16 cellular contexts compared by ENCODE assay signal in the genomic region with DNA sequence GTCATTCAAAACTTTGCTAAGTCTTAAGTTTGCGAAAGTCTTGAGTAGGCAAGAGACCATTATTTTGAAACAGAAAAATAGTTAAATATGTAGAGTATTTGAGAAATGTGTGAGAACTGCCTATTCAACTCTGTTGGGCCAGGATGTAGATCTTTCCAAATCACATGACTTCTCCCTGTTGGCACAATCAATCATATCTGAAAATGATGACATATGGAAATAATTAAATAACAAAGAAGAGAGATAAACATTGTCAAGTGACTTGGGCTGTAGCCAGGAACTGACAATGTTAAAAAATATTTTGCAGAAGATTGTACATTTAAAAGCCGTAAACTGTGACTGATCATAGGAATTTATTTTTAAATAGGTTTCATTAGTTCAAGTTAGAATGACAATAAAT.
DNase-seq lines count a peak whose midpoint lies in the region; ATAC-seq, FAIRE-seq and TF ChIP-seq lines count a peak whose summit lies in the region.
"Had no signal": no experiment of that assay in that cellular context is flagged by ENCODE, and none has a peak within 500 bp of the region (broad histone marks: within the 10 kb centered on the region; RNA-seq: fewer than 3 reads in every experiment).

No MANE protein-coding gene starts in this region.

- BruUV-seq in IMR-90 (replicated peaks; lab: Mats Ljungman, UMichigan) = no TSS peak

- CTCF ChIA-PET in IMR-90 (lab: Yijun Ruan, JAX) = no interaction called here

- FAIRE-seq in H54 (lab: Jason Lieb, UNC) = no peak

- no peak overlapping the region for H4K8ac ChIP-seq in IMR-90 (ENCODE audit: low read depth in 2 of 2, low read length in 2 of 2)

- H3K27ac ChIP-seq in IMR-90 (ENCODE audit: insufficient read depth, low read length) = no peak overlapping the region
- H3K27ac ChIP-seq in esophagus squamous epithelium = peak overlapping the region in 3 of 4 donors; percentile 38 to 51 (median 46)
- H3K27ac ChIP-seq in osteoblast (ENCODE audit: low read depth, low read length) = peak overlapping the region; percentile 12
- H3K27ac ChIP-seq: 22Rv1, psoas muscle, RWPE1 had no signal

- dilution Hi-C loops in IMR-90 (cut with HindIII; ENCODE audit: low sequenced_read_pairs, unreplicated experiment) = no loop called here

- H3K36me3 ChIP-seq in IMR-90 (ENCODE audit: control insufficient read depth, insufficient read depth, low read length) (no peaks in the 10 kb centered on the region), esophagus squamous epithelium (no peaks in the 10 kb centered on the region), osteoblast (ENCODE audit: insufficient read depth, low read length) (no peaks in the 10 kb centered on the region)

- no peaks in the 10 kb centered on the region for H3K79me2 ChIP-seq in osteoblast (ENCODE audit: insufficient read depth, low read length)

- H2AK5ac ChIP-seq in IMR-90 (ENCODE audit: low read depth, low read length) = no peak overlapping the region

- ATAC-seq in IMR-90 (ENCODE audit: low read depth) = peak; percentile 69
- ATAC-seq: psoas muscle had no signal

- peak; percentile 30 for DNase-seq in NCI-H2171 treated with DMSO at 0.1 percent for 48 hours (lab: John Stamatoyannopoulos, UW)
- no peak for DNase-seq in NCI-H2171 (lab: John Stamatoyannopoulos, UW)
- peak; percentile 56 for DNase-seq in IMR-90
- no peak for DNase-seq in esophagus squamous epithelium (lab: John Stamatoyannopoulos, UW)
- no peak for DNase-seq in osteoblast (ENCODE audit: insufficient read length, low spot score, missing footprints)
- DNase-seq in activated CD4-positive, CD25-positive, alpha-beta regulatory T cell (lab: John Stamatoyannopoulos, UW) = no peak
- no peak for DNase-seq in NAMALWA (ENCODE audit: low spot score)
- no peak for DNase-seq in H54 (ENCODE audit: insufficient read length, low spot score)
- DNase-seq: activated B cell treated with CpG ODN at 0.5 μM for 24 hours, DMS79 treated with DMSO at 0.1 percent for 48 hours, mammary epithelial cell, NCI-H446 treated with DMSO at 0.1 percent for 48 hours, psoas muscle, substantia nigra had no signal

- H3K9ac ChIP-seq in IMR-90 (ENCODE audit: low read depth, low read length) = no peak overlapping the region

- no peak overlapping the region for H3K18ac ChIP-seq in IMR-90 (ENCODE audit: low read depth, low read length)

- H2AK9ac ChIP-seq in IMR-90 (replicated peaks; ENCODE audit: low read depth, low read length, poor library complexity) = no peak overlapping the region

- H2BK120ac ChIP-seq in IMR-90 (ENCODE audit: low read depth, low read length) = no peak overlapping the region

- H3K9me3 ChIP-seq in IMR-90 (ENCODE audit: control insufficient read depth, insufficient read depth, low read length) (peaks cover 2% of the 10 kb centered on the region), esophagus squamous epithelium (no peaks in the 10 kb centered on the region), osteoblast (ENCODE audit: low read depth, low read length) (no peaks in the 10 kb centered on the region)
- H3K9me3 ChIP-seq: psoas muscle had no signal

- H3K4me1 ChIP-seq in IMR-90 (ENCODE audit: control insufficient read depth, insufficient read depth, low read length) (peaks cover 4% of the 10 kb centered on the region; the same call in 1 of the 2 replicates), esophagus squamous epithelium (peaks cover 5 to 43% (median 12%) of the 10 kb centered on the region in 3 donors), osteoblast (ENCODE audit: insufficient read depth, low read length) (peaks cover 22% of the 10 kb centered on the region)
- H3K4me1 ChIP-seq: psoas muscle had no signal

- H3K9me1 ChIP-seq in IMR-90 (ENCODE audit: insufficient read depth, low read length) = peaks cover 3% of the 10 kb centered on the region

- no peaks in the 10 kb centered on the region for H4K20me1 ChIP-seq in IMR-90 (ENCODE audit: insufficient read depth, low read length)
- no peaks in the 10 kb centered on the region for H4K20me1 ChIP-seq in osteoblast (ENCODE audit: insufficient read depth, low read length)

- H4K91ac ChIP-seq in IMR-90 (ENCODE audit: insufficient read depth, low read depth, low read length) = no peak overlapping the region

- no peak overlapping the region for H2BK20ac ChIP-seq in IMR-90 (ENCODE audit: low read depth, low read length)

- H3K4ac ChIP-seq in IMR-90 (ENCODE audit: low read depth, low read length) = no peak overlapping the region; the same call in 1 of the 2 replicates

- POLR2A ChIA-PET in IMR-90 (lab: Charles Lee; ENCODE audit: unreplicated experiment) = no interaction called here

- intact Hi-C loops in IMR-90 (cut with micrococcal nuclease) = no loop called here
- intact Hi-C loops in esophagus squamous epithelium (cut with DNase I) = no loop called here

- H3K27me3 ChIP-seq in IMR-90 (ENCODE audit: control insufficient read depth, insufficient read depth, low read length) = no peaks in the 10 kb centered on the region
- no peaks in the 10 kb centered on the region for H3K27me3 ChIP-seq in esophagus squamous epithelium
- no peaks in the 10 kb centered on the region for H3K27me3 ChIP-seq in osteoblast (ENCODE audit: insufficient read depth, low read length)

- H4K5ac ChIP-seq in IMR-90 (ENCODE audit: low read depth, low read length) = no peak overlapping the region

- no peaks in the 10 kb centered on the region for H3K79me1 ChIP-seq in IMR-90 (ENCODE audit: low read depth in 1 of 2, low read length in 2 of 2)

- H2BK5ac ChIP-seq in IMR-90 (ENCODE audit: low read depth, low read length, poor library complexity, severe bottlenecking) = no peak overlapping the region

- H3K56ac ChIP-seq in IMR-90 (ENCODE audit: extremely low read depth, insufficient read depth, low read length) = no peak overlapping the region

- no peak overlapping the region for H2AFZ ChIP-seq in IMR-90 (replicated peaks; ENCODE audit: low read length, poor library complexity)
- no peak overlapping the region for H2AFZ ChIP-seq in osteoblast (ENCODE audit: low read length)

- 0 out of 3 replicates have a peak overlapping the region, but pooled peaks have one; percentile 61 for H2BK15ac ChIP-seq in IMR-90 (ENCODE audit: low read depth, low read length)

- no peak overlapping the region for H3K23ac ChIP-seq in IMR-90 (ENCODE audit: low read depth, low read length)

- TF ChIP-seq POLR2A in IMR-90 (IDR thresholded peaks at IDR 0.05; ENCODE audit: low read depth, low read length) = no peak
- TF ChIP-seq POLR2A in esophagus squamous epithelium (IDR thresholded peaks at IDR 0.05) = no peak
- TF ChIP-seq POLR2A in H54 (IDR thresholded peaks at IDR 0.05; ENCODE audit: low read depth, low read length) = no peak

- H3K14ac ChIP-seq in IMR-90 (replicated peaks; ENCODE audit: low read depth, low read length) = no peak overlapping the region

- TF ChIP-seq RAD21 in IMR-90 (IDR thresholded peaks at IDR 0.05; ENCODE audit: low read length) = no peak

- H3K4me3 ChIP-seq in IMR-90 (ENCODE audit: insufficient read depth, low read depth, low read length) (no peak overlapping the region), esophagus squamous epithelium (no peak overlapping the region), osteoblast (ENCODE audit: insufficient read depth, low read length) (no peak overlapping the region)
- H3K4me3 ChIP-seq: psoas muscle had no signal

- no CpG with 5 or more reads among the region's 2 CpGs for WGBS in IMR-90 (ENCODE audit: extremely low coverage in 2 of 2, insufficient read length in 1 of 2), 2 experiments
- WGBS in esophagus squamous epithelium, 2 donors = 67 to 69% methylated on average over 2 of the region's 2 CpGs

- TF ChIP-seq CTCF in IMR-90 (conservative IDR thresholded peaks at IDR 0.05; ENCODE audit: low read depth, low read length) (no peak), esophagus squamous epithelium (IDR thresholded peaks at IDR 0.05) (no peak), osteoblast (IDR thresholded peaks at IDR 0.05; ENCODE audit: extremely low read depth, low read depth, low read length) (no peak)

- H3K4me2 ChIP-seq in IMR-90 (ENCODE audit: low read depth, low read length) = no peak overlapping the region
- peak overlapping the region; percentile 12 for H3K4me2 ChIP-seq in osteoblast (ENCODE audit: insufficient read depth, low read length)

- in situ Hi-C loops in IMR-90 (cut with MboI; ENCODE audit: low sequenced_read_pairs) = no loop called here

TF ChIP-seq in IMR-90, 13 proteins besides CTCF, POLR2A, EP300 and RAD21:
- TF ChIP-seq FOS (IDR thresholded peaks at IDR 0.05; ENCODE audit: low read depth, low read length) = no peak
- no peak for TF ChIP-seq CHD1 (IDR thresholded peaks at IDR 0.05; ENCODE audit: low read depth, low read length)
- no peak for TF ChIP-seq RCOR1 (IDR thresholded peaks at IDR 0.05; ENCODE audit: insufficient replicate concordance, low read length)
- TF ChIP-seq SMC3 (IDR thresholded peaks at IDR 0.05; ENCODE audit: low read depth, low read length) = no peak
- TF ChIP-seq, protein P1, sequence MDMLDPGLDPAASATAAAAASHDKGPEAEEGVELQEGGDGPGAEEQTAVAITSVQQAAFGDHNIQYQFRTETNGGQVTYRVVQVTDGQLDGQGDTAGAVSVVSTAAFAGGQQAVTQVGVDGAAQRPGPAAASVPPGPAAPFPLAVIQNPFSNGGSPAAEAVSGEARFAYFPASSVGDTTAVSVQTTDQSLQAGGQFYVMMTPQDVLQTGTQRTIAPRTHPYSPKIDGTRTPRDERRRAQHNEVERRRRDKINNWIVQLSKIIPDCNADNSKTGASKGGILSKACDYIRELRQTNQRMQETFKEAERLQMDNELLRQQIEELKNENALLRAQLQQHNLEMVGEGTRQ (IDR thresholded peaks at IDR 0.05; ENCODE audit: low read depth, low read length) = no peak
- TF ChIP-seq MAZ (IDR thresholded peaks at IDR 0.05; ENCODE audit: borderline replicate concordance, low read depth, low read length) = no peak
- TF ChIP-seq MXI1 (IDR thresholded peaks at IDR 0.05; ENCODE audit: borderline replicate concordance, low read depth, low read length) = no peak
- TF ChIP-seq ELK1 (IDR thresholded peaks at IDR 0.05; ENCODE audit: borderline replicate concordance, low read depth, low read length) = no peak
- no peak for TF ChIP-seq RFX5 (IDR thresholded peaks at IDR 0.05; ENCODE audit: low read depth, low read length)
- TF ChIP-seq CEBPB (IDR thresholded peaks at IDR 0.05; ENCODE audit: low read depth, low read length) = no peak

Comparison
In these comparisons a context has a peak if more than half of its experiments do, and no peak if none do; other contexts are left out.
1. DNase-seq: peak in NCI-H2171 treated with DMSO at 0.1 percent for 48 hours (single experiment) and IMR-90 (single experiment); none in NCI-H2171 (single experiment), esophagus squamous epithelium (single experiment), osteoblast (single experiment), activated CD4-positive, CD25-positive, alpha-beta regulatory T cell (0 of 4), NAMALWA (single experiment) and H54 (single experiment).